Comparison of ENCODE assay signal across 1 cellular context in genomic region chr2:219901155-219901554, GRCh38.
TF ChIP-seq lines count a peak whose summit lies in the region.

No MANE protein-coding gene starts in this region.

TF ChIP-seq in GM12878, 131 proteins besides CTCF, POLR2A, EP300 and RAD21 (continued from another document):
- TF ChIP-seq SKIL (IDR thresholded peaks at IDR 0.05; ENCODE audit: low read depth, poor library complexity, severe bottlenecking) (peak; percentile 40), NR2F1 (conservative IDR thresholded peaks at IDR 0.05) (peak; percentile 71), MTA2 (IDR thresholded peaks at IDR 0.05; ENCODE audit: low read depth) (peak; percentile 82), ATF7 (IDR thresholded peaks at IDR 0.05; ENCODE audit: low read depth) (0 out of 2 replicates have a peak, but pooled peaks have one; percentile 21), KLF5 (IDR thresholded peaks at IDR 0.05; ENCODE audit: partially characterized antibody) (no peak)
TF ChIP-seq in GM12878: peak in this region for 8.
